ENCODE assay signal across 1 cellular context in genomic region chr6:102813489-102814275, GRCh38.
TF ChIP-seq lines count a peak whose summit lies in the region.

No MANE protein-coding gene starts in this region.

TF ChIP-seq in GM23338, 12 proteins besides CTCF, POLR2A, EP300 and RAD21 (continued from another document):
- no peak for TF ChIP-seq REST (IDR thresholded peaks at IDR 0.05; ENCODE audit: unreplicated experiment)
- TF ChIP-seq CREB1 (CRISPR knock-in tag; IDR thresholded peaks at IDR 0.05; ENCODE audit: low read depth), result no peak
- TF ChIP-seq EZH2phosphoT487 (IDR thresholded peaks at IDR 0.05; ENCODE audit: unreplicated experiment), result no peak
- TF ChIP-seq EZH2 (IDR thresholded peaks at IDR 0.05; ENCODE audit: low read depth, unreplicated experiment), result no peak
